38 cellular contexts compared by ENCODE assay signal in the genomic region with DNA sequence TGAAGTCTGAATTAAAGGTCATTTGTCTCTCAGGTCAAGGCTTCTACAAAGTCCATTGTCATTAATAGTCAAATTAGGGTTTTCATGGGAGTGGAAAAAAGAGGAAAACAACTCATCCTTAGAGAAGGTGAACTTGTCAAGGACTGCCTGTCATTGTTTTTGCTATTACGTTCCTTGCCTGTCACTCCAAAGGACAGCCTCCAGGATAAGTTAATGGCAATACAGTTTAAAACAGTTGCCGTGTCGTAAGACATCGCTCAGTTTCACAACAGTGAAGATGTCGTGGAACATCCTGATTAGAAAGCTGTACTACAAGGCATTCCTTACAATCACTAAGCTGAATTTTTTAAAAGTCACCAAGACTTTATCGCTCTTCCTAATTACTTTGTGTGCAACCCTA.
"Had no signal": no experiment of that assay in that cellular context is flagged by ENCODE, and none has a peak within 500 bp of the region (broad histone marks: within the 10 kb centered on the region; RNA-seq: fewer than 3 reads in every experiment).

No MANE protein-coding gene starts in this region.

- H3K4me1 ChIP-seq: adrenal gland, ascending aorta, body of pancreas, breast epithelium had no signal

- H3K36me3 Mint-ChIP-seq: activated naive CD4-positive, alpha-beta T cell treated with anti-CD3 and anti-CD28 coated beads, Interleukin-2, amount 10 ng/mL, durations not matched to agents 7 days and 5 days; activated naive CD4-positive, alpha-beta T cell treated with anti-CD3 and anti-CD28 coated beads, Interleukin-2, amount 50 U/mL, for 24 hours; activated naive CD4-positive, alpha-beta T cell treated with anti-CD3 and anti-CD28 coated beads, Interleukin-2, amount 50 U/mL, for 72 hours; activated naive CD8-positive, alpha-beta T cell; activated naive CD8-positive, alpha-beta T cell treated with anti-CD3 and anti-CD28 coated beads for 36 hours; activated naive CD8-positive, alpha-beta T cell treated with anti-CD3 and anti-CD28 coated beads, Interleukin-2, amount 10 ng/mL, durations not matched to agents 7 days and 5 days; brain had no signal

- H3K27me3 Mint-ChIP-seq: activated naive CD4-positive, alpha-beta T cell treated with anti-CD3 and anti-CD28 coated beads, Interleukin-2, amount 10 ng/mL, durations not matched to agents 7 days and 5 days; activated naive CD4-positive, alpha-beta T cell treated with anti-CD3 and anti-CD28 coated beads, Interleukin-2, amount 50 U/mL, for 24 hours; activated naive CD8-positive, alpha-beta T cell; activated naive CD8-positive, alpha-beta T cell treated with anti-CD3 and anti-CD28 coated beads for 36 hours; activated naive CD8-positive, alpha-beta T cell treated with anti-CD3 and anti-CD28 coated beads, Interleukin-2, amount 10 ng/mL, durations not matched to agents 7 days and 5 days; activated naive CD8-positive, alpha-beta T cell treated with anti-CD3 and anti-CD28 coated beads, Interleukin-2, amount 50 U/mL, for 24 hours; activated T-helper 17 cell treated with anti-CD3 and anti-CD28 coated beads, Interleukin-2, amount 50 U/mL, for 72 hours; brain; central memory CD8-positive, alpha-beta T cell had no signal

- H3K27ac Mint-ChIP-seq: activated naive CD4-positive, alpha-beta T cell treated with anti-CD3 and anti-CD28 coated beads for 36 hours; activated naive CD4-positive, alpha-beta T cell treated with anti-CD3 and anti-CD28 coated beads, Interleukin-2, amount 10 ng/mL, durations not matched to agents 7 days and 5 days; activated naive CD4-positive, alpha-beta T cell treated with anti-CD3 and anti-CD28 coated beads, Interleukin-2, amount 50 U/mL, for 24 hours; activated naive CD4-positive, alpha-beta T cell treated with anti-CD3 and anti-CD28 coated beads, Interleukin-2, amount 50 U/mL, for 72 hours; activated naive CD8-positive, alpha-beta T cell; activated naive CD8-positive, alpha-beta T cell treated with anti-CD3 and anti-CD28 coated beads for 36 hours; activated naive CD8-positive, alpha-beta T cell treated with anti-CD3 and anti-CD28 coated beads, Interleukin-2, amount 10 ng/mL, durations not matched to agents 7 days and 5 days; activated naive CD8-positive, alpha-beta T cell treated with anti-CD3 and anti-CD28 coated beads, Interleukin-2, amount 50 U/mL, for 24 hours; activated T-cell treated with anti-CD3 and anti-CD28 coated beads, Interleukin-2, amount 50 U/mL, for 72 hours; activated T-helper 1 cell treated with anti-CD3 and anti-CD28 coated beads, Interleukin-12 subunit alpha, Interleukin-12 subunit beta, Interleukin-2, Interleukin-4 antibody, amounts not matched to agents 30 ng/mL and 10 ng/mL and 1 ng/mL, durations not matched to agents 14 hours and 24 hours and 36 hours; activated T-helper 17 cell treated with anti-CD3 and anti-CD28 coated beads, Interleukin-2, amount 50 U/mL, for 72 hours; activated T-helper 2 cell treated with anti-CD3 and anti-CD28 coated beads, Interferon-gamma antibody, Interleukin-2, Interleukin-4, amounts not matched to agents 10 μg/mL and 5 μg/mL and 100 μg/mL, durations not matched to agents 14 hours and 24 hours and 36 hours; brain had no signal

- H3K4me3 Mint-ChIP-seq: activated naive CD4-positive, alpha-beta T cell treated with anti-CD3 and anti-CD28 coated beads for 36 hours; activated naive CD4-positive, alpha-beta T cell treated with anti-CD3 and anti-CD28 coated beads, Interleukin-2, amount 10 ng/mL, durations not matched to agents 7 days and 5 days; activated naive CD4-positive, alpha-beta T cell treated with anti-CD3 and anti-CD28 coated beads, Interleukin-2, amount 50 U/mL, for 24 hours; activated naive CD8-positive, alpha-beta T cell; activated naive CD8-positive, alpha-beta T cell treated with anti-CD3 and anti-CD28 coated beads for 36 hours; activated naive CD8-positive, alpha-beta T cell treated with anti-CD3 and anti-CD28 coated beads, Interleukin-2, amount 10 ng/mL, durations not matched to agents 7 days and 5 days; activated naive CD8-positive, alpha-beta T cell treated with anti-CD3 and anti-CD28 coated beads, Interleukin-2, amount 50 U/mL, for 24 hours; activated T-cell treated with anti-CD3 and anti-CD28 coated beads, Interleukin-2, amount 50 U/mL, for 4 hours; activated T-cell treated with anti-CD3 and anti-CD28 coated beads, Interleukin-2, amount 50 U/mL, for 72 hours; activated T-helper 1 cell treated with anti-CD3 and anti-CD28 coated beads, Interleukin-12 subunit alpha, Interleukin-12 subunit beta, Interleukin-2, Interleukin-4 antibody, amounts not matched to agents 30 ng/mL and 10 ng/mL and 1 ng/mL, durations not matched to agents 14 hours and 24 hours and 36 hours; activated T-helper 17 cell treated with anti-CD3 and anti-CD28 coated beads, Interleukin-2, amount 50 U/mL, for 72 hours; brain; central memory CD8-positive, alpha-beta T cell had no signal

- DNase-seq: activated effector memory CD4-positive, alpha-beta T cell treated with anti-CD3 and anti-CD28 coated beads, Interleukin-2, amount 50 U/mL, for 16 hours; activated effector memory CD4-positive, alpha-beta T cell treated with Interleukin-2 at 50 U/mL for 16 hours; activated gamma-delta T cell; activated gamma-delta T cell treated with Interleukin-2 at 50 U/mL for 16 hours; activated naive CD4-positive, alpha-beta T cell; activated naive CD4-positive, alpha-beta T cell treated with anti-CD3 and anti-CD28 coated beads for 36 hours; activated naive CD4-positive, alpha-beta T cell treated with anti-CD3 and anti-CD28 coated beads, Interleukin-2, amount 10 ng/mL, durations not matched to agents 7 days and 5 days; activated naive CD4-positive, alpha-beta T cell treated with anti-CD3 and anti-CD28 coated beads, Interleukin-2, amount 50 U/mL, for 16 hours; activated naive CD4-positive, alpha-beta T cell treated with Interleukin-2 at 50 U/mL for 16 hours; activated naive CD8-positive, alpha-beta T cell treated with anti-CD3 and anti-CD28 coated beads for 36 hours; activated naive CD8-positive, alpha-beta T cell treated with anti-CD3 and anti-CD28 coated beads, Interleukin-2, amount 10 ng/mL, durations not matched to agents 7 days and 5 days; activated naive CD8-positive, alpha-beta T cell treated with anti-CD3 and anti-CD28 coated beads, Interleukin-2, amount 50 U/mL, for 24 hours; activated T-cell treated with anti-CD3 and anti-CD28 coated beads, Interleukin-2, amount 50 U/mL, for 4 hours; activated T-cell treated with anti-CD3 and anti-CD28 coated beads, Interleukin-2, amount 50 U/mL, for 48 hours; activated T-cell treated with anti-CD3 and anti-CD28 coated beads, Interleukin-2, amount 50 U/mL, for 72 hours; adrenal gland; amniotic stem cell; amygdala; anterior cingulate cortex; aorta; body of pancreas; brain microvascular endothelial cell; central memory CD4-positive, alpha-beta T cell; cerebellar nuclear complex had no signal

- H3K9me3 ChIP-seq: adrenal gland, ascending aorta, body of pancreas, breast epithelium had no signal

- FAIRE-seq: astrocyte, bronchial epithelial cell, colon had no signal

- H3K4me1 Mint-ChIP-seq: activated naive CD4-positive, alpha-beta T cell treated with anti-CD3 and anti-CD28 coated beads, Interleukin-2, amount 10 ng/mL, durations not matched to agents 7 days and 5 days; activated naive CD4-positive, alpha-beta T cell treated with anti-CD3 and anti-CD28 coated beads, Interleukin-2, amount 50 U/mL, for 24 hours; activated naive CD8-positive, alpha-beta T cell treated with anti-CD3 and anti-CD28 coated beads for 36 hours; activated naive CD8-positive, alpha-beta T cell treated with anti-CD3 and anti-CD28 coated beads, Interleukin-2, amount 10 ng/mL, durations not matched to agents 7 days and 5 days; activated naive CD8-positive, alpha-beta T cell treated with anti-CD3 and anti-CD28 coated beads, Interleukin-2, amount 50 U/mL, for 24 hours; activated T-helper 17 cell treated with anti-CD3 and anti-CD28 coated beads, Interleukin-2, amount 50 U/mL, for 72 hours; central memory CD8-positive, alpha-beta T cell had no signal

- H3K27ac ChIP-seq: adrenal gland, ascending aorta, body of pancreas, brain microvascular endothelial cell, breast epithelium, cardiac muscle cell had no signal

- ATAC-seq: activated naive CD4-positive, alpha-beta T cell treated with anti-CD3 and anti-CD28 coated beads, Interleukin-2, amount 50 U/mL, for 72 hours; activated naive CD8-positive, alpha-beta T cell treated with anti-CD3 and anti-CD28 coated beads, Interleukin-2, amount 50 U/mL, for 24 hours; activated T-cell treated with anti-CD3 and anti-CD28 coated beads, Interleukin-2, amount 50 U/mL, for 4 hours; activated T-cell treated with anti-CD3 and anti-CD28 coated beads, Interleukin-2, amount 50 U/mL, for 72 hours; activated T-helper 17 cell treated with anti-CD3 and anti-CD28 coated beads, Interleukin-2, amount 50 U/mL, for 72 hours; body of pancreas had no signal

- H3K4me3 ChIP-seq: adrenal gland, ascending aorta, body of pancreas, breast epithelium, cardiac muscle cell had no signal

- H3K9me3 Mint-ChIP-seq: activated naive CD4-positive, alpha-beta T cell treated with anti-CD3 and anti-CD28 coated beads for 36 hours; activated naive CD4-positive, alpha-beta T cell treated with anti-CD3 and anti-CD28 coated beads, Interleukin-2, amount 10 ng/mL, durations not matched to agents 7 days and 5 days; activated naive CD4-positive, alpha-beta T cell treated with anti-CD3 and anti-CD28 coated beads, Interleukin-2, amount 50 U/mL, for 24 hours; activated naive CD8-positive, alpha-beta T cell treated with anti-CD3 and anti-CD28 coated beads for 36 hours; activated naive CD8-positive, alpha-beta T cell treated with anti-CD3 and anti-CD28 coated beads, Interleukin-2, amount 10 ng/mL, durations not matched to agents 7 days and 5 days; activated naive CD8-positive, alpha-beta T cell treated with anti-CD3 and anti-CD28 coated beads, Interleukin-2, amount 50 U/mL, for 24 hours; activated T-cell treated with anti-CD3 and anti-CD28 coated beads, Interleukin-2, amount 50 U/mL, for 4 hours; activated T-helper 1 cell treated with anti-CD3 and anti-CD28 coated beads, Interleukin-12 subunit alpha, Interleukin-12 subunit beta, Interleukin-2, Interleukin-4 antibody, amounts not matched to agents 30 ng/mL and 10 ng/mL and 1 ng/mL, durations not matched to agents 14 hours and 24 hours and 36 hours; activated T-helper 17 cell treated with anti-CD3 and anti-CD28 coated beads, Interleukin-2, amount 50 U/mL, for 72 hours; activated T-helper 2 cell treated with anti-CD3 and anti-CD28 coated beads, Interferon-gamma antibody, Interleukin-2, Interleukin-4, amounts not matched to agents 10 μg/mL and 5 μg/mL and 100 μg/mL, durations not matched to agents 14 hours and 24 hours and 36 hours; brain had no signal

- H3K27me3 ChIP-seq: adrenal gland, ascending aorta, body of pancreas, brain microvascular endothelial cell, breast epithelium, cardiac muscle cell had no signal

- H3K36me3 ChIP-seq: adrenal gland, ascending aorta, brain microvascular endothelial cell, breast epithelium, cardiac muscle cell had no signal
